Comparison of ENCODE assay signal across 10 cellular contexts in the genomic region with DNA sequence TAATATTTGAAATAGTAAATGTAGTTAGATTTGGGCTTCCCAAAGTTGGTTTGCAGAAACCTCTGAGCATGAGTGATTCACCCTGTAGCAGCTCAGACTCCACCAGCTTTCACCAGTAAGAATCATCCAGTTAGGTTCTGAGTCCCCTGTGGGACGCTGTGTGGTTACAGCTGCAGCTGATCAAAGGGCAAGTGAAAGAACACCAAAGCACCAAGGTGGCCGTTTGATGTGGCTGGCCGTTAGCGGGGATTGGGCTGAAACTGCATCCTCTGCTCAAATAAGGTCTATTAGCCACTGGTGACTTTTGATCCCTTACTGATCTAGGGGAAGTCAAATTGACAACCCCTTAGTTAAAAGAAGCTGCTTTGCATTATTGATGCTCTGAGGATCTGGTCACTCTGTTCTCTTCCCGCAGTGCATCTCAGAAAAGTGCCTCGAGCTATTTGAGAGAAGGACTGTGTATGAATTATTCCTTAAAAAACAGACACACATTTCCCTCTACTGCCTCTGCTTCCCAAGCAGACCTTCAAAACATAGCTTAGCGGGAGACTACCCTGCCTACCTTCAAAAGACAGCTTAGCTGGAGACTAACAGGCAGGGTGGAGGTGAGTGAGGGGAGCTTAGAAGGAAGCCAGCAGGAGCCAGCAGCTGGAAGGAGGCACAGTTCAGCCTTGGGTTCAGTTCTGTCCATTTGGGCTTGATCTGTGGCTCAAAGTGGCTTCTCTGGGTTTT. TPM values are rescaled to one million over a fixed set of nuclear protein-coding genes. Genes with fewer than 3 reads are reported as not detected.
DNase-seq lines count a peak whose midpoint lies in the region; ATAC-seq and TF ChIP-seq lines count a peak whose summit lies in the region.
"Had no signal": no experiment of that assay in that cellular context is flagged by ENCODE, and none has a peak within 500 bp of the region (broad histone marks: within the 10 kb centered on the region; RNA-seq: fewer than 3 reads in every experiment).

No MANE protein-coding gene starts in this region.

- no peak for TF ChIP-seq EP300 in upper lobe of left lung (IDR thresholded peaks at IDR 0.05)

- H3K4me1 ChIP-seq in BLaER1, result peaks cover 69% of the 10 kb centered on the region
- peaks cover 5 to 9% (median 8%) of the 10 kb centered on the region in 4 donors for H3K4me1 ChIP-seq in upper lobe of left lung

- H3K27me3 ChIP-seq in BLaER1, result peaks cover 35% of the 10 kb centered on the region
- peaks cover 0 to 13% (median 3%) of the 10 kb centered on the region in 4 donors for H3K27me3 ChIP-seq in upper lobe of left lung

- TF ChIP-seq CTCF in upper lobe of left lung (IDR thresholded peaks at IDR 0.05), result no peak

- peak overlapping the region; percentile 83 for H3K4me2 ChIP-seq in BLaER1

- no peak overlapping the region for H3K9ac ChIP-seq in BLaER1

- no peak for TF ChIP-seq POLR2A in upper lobe of left lung (IDR thresholded peaks at IDR 0.05)

- H3K36me3 ChIP-seq in BLaER1 (no peaks in the 10 kb centered on the region), upper lobe of left lung (no peaks in the 10 kb centered on the region)

- no peak overlapping the region for H3K4me3 ChIP-seq in BLaER1
- H3K4me3 ChIP-seq in upper lobe of left lung, result no peak overlapping the region

- no peak overlapping the region for H3K27ac ChIP-seq in BLaER1
- no peak overlapping the region for H3K27ac ChIP-seq in upper lobe of left lung
- H3K27ac ChIP-seq: C4-2B had no signal

- WGBS in upper lobe of left lung, 2 donors, result 57 to 59% methylated on average over 7 of the region's 7 CpGs

- no peaks in the 10 kb centered on the region for H3K9me3 ChIP-seq in BLaER1
- H3K9me3 ChIP-seq in upper lobe of left lung, result no peaks in the 10 kb centered on the region

- ATAC-seq in GM21390 (IDR thresholded peaks at IDR 0.05; ENCODE audit: unreplicated experiment) (peak; percentile 92), upper lobe of left lung (ENCODE audit: low FRiP score in 2 of 2) (no peak), GM19324 (IDR thresholded peaks at IDR 0.05; ENCODE audit: low FRiP score, unreplicated experiment) (no peak)

- DNase-seq in HuH-7.5 (ENCODE audit: low spot score) (peak; percentile 24), activated T-helper 1 cell treated with Interleukin-2 at 50 U/mL for 16 hours (ENCODE audit: low read depth) (peak; percentile 18), iPS-NIHi11 (ENCODE audit: low spot score) (no peak), upper lobe of left lung (no peak)
- peak; percentile 7 to 16 for DNase-seq in stimulated activated CD4-positive, alpha-beta T cell treated with anti-CD3 and anti-CD28 coated beads, Interleukin-15, amount 100 ng/mL, for 1 hour (ENCODE audit: low read depth in 1 of 2, low spot score in 1 of 2)

- H4K20me1 ChIP-seq in BLaER1, result peaks cover 6% of the 10 kb centered on the region; the same call in 1 of the 2 replicates

RNA-seq across cellular contexts. Expression of gene ABHD12B, which starts 3.7 kb away (rescaled TPM):
- total RNA-seq in upper lobe of left lung, result 1 to 10 TPM in 1 of 6 donors, under 1 TPM in 2, not detected in 3; 0.26 to 7.6 (median 0.44) TPM
- total RNA-seq: bronchial epithelial cell had no signal

RNA-seq across cellular contexts. Expression of gene NIN, which starts 44.6 kb away (rescaled TPM):
- total RNA-seq in upper lobe of left lung, result 10 to 100 TPM; 24.8 to 50.3 (median 42.2) TPM

Comparison
In these comparisons a context has a peak if more than half of its experiments do, and no peak if none do; other contexts are left out.
1. DNase-seq: peak in HuH-7.5 (single experiment), activated T-helper 1 cell treated with Interleukin-2 at 50 U/mL for 16 hours (single experiment) and stimulated activated CD4-positive, alpha-beta T cell treated with anti-CD3 and anti-CD28 coated beads, Interleukin-15, amount 100 ng/mL, for 1 hour (2 of 2); none in iPS-NIHi11 (single experiment) and upper lobe of left lung (0 of 2).